In genomic region chr7:99213232-99213631, GRCh38 we compare ENCODE assay signal across 15 cellular contexts. TPM values are rescaled to one million over a fixed set of nuclear protein-coding genes. Genes with fewer than 3 reads are reported as not detected.
DNase-seq lines count a peak whose midpoint lies in the region; TF ChIP-seq lines count a peak whose summit lies in the region.
"Not testable (repeated sequence)": the region's sequence is repeated elsewhere in the genome, so short reads cannot be mapped to it uniquely, and the experiment has no call there.
"Had no signal": no experiment of that assay in that cellular context is flagged by ENCODE, and none has a peak within 500 bp of the region (broad histone marks: within the 10 kb centered on the region; RNA-seq: fewer than 3 reads in every experiment).

No MANE protein-coding gene starts in this region.

- peaks cover 37% of the 10 kb centered on the region for H3K4me1 ChIP-seq in BLaER1
- peaks cover 14% of the 10 kb centered on the region for H3K4me1 ChIP-seq in hepatocyte (ENCODE audit: insufficient read depth)

- intact Hi-C loops in posterior vena cava (cut with DNase I): not testable (repeated sequence)

- in situ Hi-C loops in KBM-7 (cut with MboI; ENCODE audit: low pct_unique_long_range_greater_than_20kb, low sequenced_read_pairs): not testable (repeated sequence)

- DNase-seq in KBM-7 (peak; percentile 46), RPMI7951 (ENCODE audit: low read depth) (peak; percentile 58), left kidney (ENCODE audit: low read depth, low spot score) (peak; percentile 26), posterior vena cava (ENCODE audit: low spot score) (peak; percentile 7)
- DNase-seq in hepatocyte (ENCODE audit: low spot score): not testable (repeated sequence)

- H3K4me2 ChIP-seq in BLaER1: peak overlapping the region; percentile 49
- H3K4me2 ChIP-seq in hepatocyte: not testable (repeated sequence)

- H2AFZ ChIP-seq in hepatocyte: not testable (repeated sequence)

- H3K4me3 ChIP-seq in BLaER1, hepatocyte: not testable (repeated sequence)

- not testable (repeated sequence) for H3K9ac ChIP-seq in BLaER1

- not testable (repeated sequence) for H3K27me3 ChIP-seq in BLaER1, hepatocyte

- not testable (repeated sequence) for H3K27ac ChIP-seq in BLaER1
- peak overlapping the region; percentile 91 for H3K27ac ChIP-seq in hepatocyte

- not testable (repeated sequence) for H4K20me1 ChIP-seq in BLaER1; hepatocyte (ENCODE audit: insufficient read depth, poor library complexity, severe bottlenecking)

- H3K9me3 ChIP-seq in BLaER1; hepatocyte (ENCODE audit: low read depth): not testable (repeated sequence)

- TF ChIP-seq CTCF in hepatocyte (IDR thresholded peaks at IDR 0.05; ENCODE audit: poor library complexity): not testable (repeated sequence)

- WGBS in hepatocyte (ENCODE audit: low lambda C conversion rate, missing lambda C conversion rate): 70% methylated on average over 3 of the region's 3 CpGs

- not testable (repeated sequence) for H3K9me2 ChIP-seq in hepatocyte (replicated peaks; ENCODE audit: insufficient read depth)

- H3K79me2 ChIP-seq in hepatocyte: not testable (repeated sequence)

- not testable (repeated sequence) for H3K36me3 ChIP-seq in BLaER1; hepatocyte (replicated peaks; ENCODE audit: insufficient read depth, low read depth)

RNA-seq across cellular contexts. Expression of gene KPNA7, which starts 5.3 kb away (rescaled TPM):
- total RNA-seq in RPMI7951 (2014; rRNA removed; shearing (Covaris generic)): not detected in 2 replicates
- total RNA-seq in hepatocyte (0.17 and 0.52 TPM in 2 replicates), posterior vena cava (not detected)
- 0.66 and 0.76 TPM in 2 replicates for polyA plus RNA-seq in hepatocyte
- total RNA-seq: A673; CD4-positive, alpha-beta T cell; CD8-positive, alpha-beta memory T cell; GM12878; GM23248; H1; H7 had no signal
- polyA plus RNA-seq: BJ; CD14-positive monocyte; CD8-positive, alpha-beta memory T cell; GM23248; H1 had no signal

RNA-seq across cellular contexts. Expression of gene MYH16, which starts 59.4 kb away (rescaled TPM):
- 1.1 and 1.2 TPM in 2 replicates for total RNA-seq in RPMI7951 (2014; rRNA removed; shearing (Covaris generic))
- 0.13 TPM in 1 of 2 replicates, not detected in the other for total RNA-seq in hepatocyte
- not detected in 2 replicates for polyA plus RNA-seq in hepatocyte
- total RNA-seq in posterior vena cava: not detected
- total RNA-seq: A673; CD4-positive, alpha-beta T cell; CD8-positive, alpha-beta memory T cell; GM23248; H1; H7 had no signal
- polyA plus RNA-seq: BJ; CD14-positive monocyte; CD8-positive, alpha-beta memory T cell; GM23248; H1 had no signal
